ENCODE assay signal across 7 cellular contexts in the genomic region with DNA sequence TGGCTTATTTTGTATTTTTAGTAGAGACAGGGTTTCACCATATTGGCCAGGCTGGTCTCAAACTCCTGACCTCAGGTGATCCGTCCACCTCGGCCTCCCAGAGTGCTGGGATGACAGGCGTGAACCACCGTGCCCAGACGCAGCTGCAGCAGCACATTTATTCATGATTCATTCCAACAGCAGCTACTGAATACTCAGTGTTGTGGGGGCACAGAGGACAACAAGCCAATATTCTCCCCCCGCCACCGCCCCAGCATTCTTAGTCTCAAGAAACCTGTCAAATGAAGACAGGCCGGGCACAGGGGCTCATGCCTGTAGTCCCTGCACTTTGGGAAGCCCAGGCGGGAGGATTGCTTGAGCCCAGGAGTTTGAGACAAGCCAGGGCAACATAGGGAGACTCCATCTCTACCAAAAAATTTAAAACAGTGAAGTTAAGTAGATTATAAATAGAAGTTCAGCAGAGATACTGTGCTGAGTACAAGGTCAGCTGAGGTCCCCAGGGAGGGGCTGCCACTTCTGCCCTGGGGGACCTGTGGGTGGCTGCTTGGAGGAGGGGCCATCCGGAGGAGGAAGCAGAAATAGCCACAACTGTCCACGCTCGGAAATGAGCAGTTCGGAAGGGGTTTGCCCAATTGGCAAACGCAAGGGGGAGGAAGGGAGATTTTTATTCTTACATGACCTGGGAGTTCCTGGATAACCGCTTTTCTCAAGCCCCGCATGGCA. TPM values are rescaled to one million over a fixed set of nuclear protein-coding genes. Genes with fewer than 3 reads are reported as not detected.
DNase-seq lines count a peak whose midpoint lies in the region; ATAC-seq, FAIRE-seq and TF ChIP-seq lines count a peak whose summit lies in the region.

No MANE protein-coding gene starts in this region.

- H3K27ac ChIP-seq in adrenal gland, result peak overlapping the region; percentile 78 to 96 (median 90)
- peak overlapping the region; percentile 93 to 96 for H3K27ac ChIP-seq in kidney (ENCODE audit: low read depth in 2 of 2, low read length in 2 of 2)
- peak overlapping the region; percentile 89 for H3K27ac ChIP-seq in substantia nigra (ENCODE audit: low read depth, low read length, poor library complexity, severe bottlenecking)

- no peaks in the 10 kb centered on the region for H3K27me3 ChIP-seq in adrenal gland

- TF ChIP-seq CTCF in adrenal gland (IDR thresholded peaks at IDR 0.05) (peak in 1 of 6 experiments; percentile 17), kidney (IDR thresholded peaks at IDR 0.05; ENCODE audit: borderline replicate concordance, extremely low read depth, insufficient read depth) (peak; percentile 0)

- DNase-seq in Kasumi-1 (lab: John Stamatoyannopoulos, UW) (peak; percentile 88 to 91), adrenal gland (peak; percentile 64 to 86 (median 74)), kidney (peak; percentile 94), substantia nigra (lab: John Stamatoyannopoulos, UW) (peak in 36 of 49 donors; percentile 8 to 60 (median 33)), activated gamma-delta T cell treated with Interleukin-2 at 50 U/mL for 16 hours (no peak)

- peak overlapping the region in 1 of 4 donors; percentile 30 for H3K4me3 ChIP-seq in adrenal gland
- peak overlapping the region in 1 of 2 donors; percentile 37 for H3K4me3 ChIP-seq in kidney (ENCODE audit: low read length in 2 of 2)

- no peaks in the 10 kb centered on the region for H3K9me3 ChIP-seq in adrenal gland (replicated peaks in 1 of 3)
- no peaks in the 10 kb centered on the region for H3K9me3 ChIP-seq in kidney (ENCODE audit: control insufficient read depth in 1 of 2, low read length in 2 of 2)

- no peak for FAIRE-seq in kidney (lab: Jason Lieb, UNC)

- TF ChIP-seq POLR2A in adrenal gland (IDR thresholded peaks at IDR 0.05), result no peak

- ATAC-seq in GM19035 (IDR thresholded peaks at IDR 0.05; ENCODE audit: unreplicated experiment) (peak; percentile 32), GM18498 (IDR thresholded peaks at IDR 0.05; ENCODE audit: unreplicated experiment) (no peak)

- H3K4me1 ChIP-seq in adrenal gland (replicated peaks in 1 of 2) (peaks cover 61 to 83% of the 10 kb centered on the region in 2 donors), kidney (ENCODE audit: control insufficient read depth in 1 of 2, insufficient read depth in 1 of 2, low read depth in 1 of 2, low read length in 2 of 2) (peaks cover 46 to 51% of the 10 kb centered on the region in 2 donors)

- peak overlapping the region in 1 of 2 donors; percentile 34 for H3K9ac ChIP-seq in kidney (ENCODE audit: low read length in 2 of 2)

- intact Hi-C loops in adrenal gland (cut with DNase I) (loop anchor here in 1 of 2 donors (5.0 kb wide), 1 partner anchor 64 kb away; no protein-coding TSS in a partner anchor), kidney (cut with DNase I) (no loop called here)

- H3K36me3 ChIP-seq in adrenal gland (replicated peaks in 1 of 2), result no peaks in the 10 kb centered on the region
- H3K36me3 ChIP-seq in kidney (ENCODE audit: control insufficient read depth in 1 of 2, insufficient read depth in 2 of 2, low read length in 2 of 2), result no peaks in the 10 kb centered on the region

- 20 to 28% (median 25%) methylated on average over 16 of the region's 16 CpGs for WGBS in adrenal gland, 4 donors

RNA-seq across cellular contexts. Expression of a gene that starts 4.3 kb away (rescaled TPM):
- total RNA-seq in adrenal gland (10 to 100 TPM in 7 of 8 donors, 1 to 10 TPM in 1; 5.8 to 98.9 (median 20.8) TPM), kidney (32.0 TPM)
- polyA plus RNA-seq in adrenal gland (10 to 100 TPM in 2 of 3 donors, 1 to 10 TPM in 1; 6.8 to 39.2 (median 13.6) TPM), kidney (ENCODE audit: insufficient read depth, low read depth, low replicate concordance) (5.7 TPM)

RNA-seq across cellular contexts. Expression of a gene that starts 16.7 kb away (rescaled TPM):
- total RNA-seq in adrenal gland, result 100 to 1,000 TPM; 105 to 193 (median 122) TPM
- polyA plus RNA-seq in adrenal gland, result 100 to 1,000 TPM in 2 of 3 donors, 10 to 100 TPM in 1; 88.7 to 133 (median 120) TPM
- 125 TPM for total RNA-seq in kidney
- 68.4 TPM for polyA plus RNA-seq in kidney (ENCODE audit: insufficient read depth, low read depth, low replicate concordance)
